Comparison of ENCODE assay signal across 8 cellular contexts in the genomic region with DNA sequence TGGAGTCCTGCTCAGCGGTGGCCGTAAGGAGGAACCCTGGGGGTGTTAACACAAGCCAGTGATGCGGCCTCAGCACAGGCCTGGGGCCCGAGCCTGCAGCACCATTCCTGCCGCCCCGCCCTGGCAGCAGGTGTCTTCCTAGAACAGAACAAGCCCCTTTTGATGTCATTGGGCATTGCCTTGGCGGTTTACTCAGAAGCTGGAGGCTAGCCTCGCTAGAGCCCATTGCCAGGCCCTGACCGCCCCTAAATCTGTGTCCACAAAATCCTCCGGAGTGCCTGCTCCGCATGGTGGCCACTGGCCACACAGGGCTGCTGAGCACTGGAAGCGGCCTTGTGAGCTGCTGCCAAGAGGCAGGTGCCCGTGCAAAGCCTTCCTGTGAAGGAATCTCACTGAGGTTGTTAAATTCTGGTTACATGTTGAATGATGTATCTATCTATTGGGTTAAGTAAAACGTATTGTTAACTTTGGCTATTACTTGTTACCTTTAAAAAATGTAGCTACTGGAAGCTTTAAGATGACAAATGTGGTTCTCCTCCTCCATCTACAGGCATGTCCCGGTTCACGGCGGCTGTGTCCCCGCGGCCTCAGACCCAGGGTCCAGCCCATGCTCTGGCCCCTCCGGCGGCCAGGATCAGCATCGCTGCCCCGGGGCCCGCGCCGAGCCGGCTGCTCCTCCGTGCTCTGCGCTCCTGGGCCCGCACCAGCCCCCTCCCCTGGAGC. TPM values are rescaled to one million over a fixed set of nuclear protein-coding genes. Genes with fewer than 3 reads are reported as not detected.
DNase-seq lines count a peak whose midpoint lies in the region; ATAC-seq and TF ChIP-seq lines count a peak whose summit lies in the region.

No MANE protein-coding gene starts in this region.

- no peak overlapping the region for H2BK120ac ChIP-seq in mesendoderm (ENCODE audit: low read depth, low read length)

- H3K4me2 ChIP-seq in mesendoderm (ENCODE audit: low read length) = peak overlapping the region; percentile 70

- POLR2A ChIA-PET in A673 (lab: Charles Lee; ENCODE audit: low non-redundant PET) = no interaction called here

- TF ChIP-seq POLR2A in NB4 (IDR thresholded peaks at IDR 0.05; ENCODE audit: extremely low read depth, insufficient read length) = no peak

- peak overlapping the region; percentile 67 for H3K4me3 ChIP-seq in A673 (ENCODE audit: low read depth, low read length, poor library complexity, severe bottlenecking)
- H3K4me3 ChIP-seq in NB4 (ENCODE audit: low read depth, low read length) = peak overlapping the region; percentile 88
- H3K4me3 ChIP-seq in mesendoderm (ENCODE audit: low read length) = peak overlapping the region; percentile 49
- H3K4me3 ChIP-seq in upper lobe of right lung = peak overlapping the region; percentile 80

- H3K9me3 ChIP-seq in A673 (ENCODE audit: low read depth, low read length, poor library complexity, severe bottlenecking) (peaks cover 4% of the 10 kb centered on the region), upper lobe of right lung (no peaks in the 10 kb centered on the region)

- H3K36me3 ChIP-seq in A673 (ENCODE audit: insufficient read depth, low read length, poor library complexity, severe bottlenecking) (no peaks in the 10 kb centered on the region), mesendoderm (ENCODE audit: control insufficient read depth, insufficient read depth, low read length) (no peaks in the 10 kb centered on the region), upper lobe of right lung (no peaks in the 10 kb centered on the region)

- TF ChIP-seq CTCF in A673 (conservative IDR thresholded peaks at IDR 0.05; ENCODE audit: low read depth, low read length) (no peak), NB4 (IDR thresholded peaks at IDR 0.05; ENCODE audit: low read depth, low read length) (no peak), upper lobe of right lung (IDR thresholded peaks at IDR 0.05) (no peak)

- intact Hi-C loops in A673 (cut with micrococcal nuclease; ENCODE audit: unreplicated experiment) = no loop called here
- intact Hi-C loops in upper lobe of right lung (cut with DNase I) = no loop called here

- H3K4ac ChIP-seq in mesendoderm (ENCODE audit: low read depth, low read length) = peak overlapping the region; percentile 50

- peak overlapping the region; percentile 29 for H3K18ac ChIP-seq in mesendoderm (ENCODE audit: low read length)

- H2AK5ac ChIP-seq in mesendoderm (ENCODE audit: low read length) = no peak overlapping the region

- H3K27me3 ChIP-seq in A673 (replicated peaks; ENCODE audit: insufficient read depth, low read depth, low read length, poor library complexity) (no peaks in the 10 kb centered on the region), mesendoderm (ENCODE audit: insufficient read depth, low read length, poor library complexity) (no peaks in the 10 kb centered on the region), upper lobe of right lung (no peaks in the 10 kb centered on the region)

- DNase-seq in A673 (ENCODE audit: low spot score) = no peak
- peak; percentile 60 for DNase-seq in NB4 (ENCODE audit: low read depth)
- DNase-seq in mesendoderm = no peak
- DNase-seq in upper lobe of right lung = peak; percentile 64
- no peak for DNase-seq in stimulated activated CD4-positive, alpha-beta T cell treated with anti-CD3 and anti-CD28 coated beads, Interleukin-4, amount 100 ng/mL, for 1 hour

- H4K5ac ChIP-seq in mesendoderm (ENCODE audit: low read length) = no peak overlapping the region

- CTCF ChIA-PET in A673 (lab: Charles Lee) = interaction anchor here (0.6 kb wide), 1 partner anchor 135 kb away, joined by 7 read pairs; no protein-coding TSS in a partner anchor

- peak overlapping the region; percentile 94 for H3K56ac ChIP-seq in mesendoderm (ENCODE audit: low read length)

- peak overlapping the region; percentile 83 for H3K9ac ChIP-seq in mesendoderm (ENCODE audit: low read length)

- no peak overlapping the region for H3K23ac ChIP-seq in mesendoderm (ENCODE audit: low read length)

- H3K4me1 ChIP-seq in A673 (ENCODE audit: insufficient read depth, low read length, poor library complexity, severe bottlenecking) (peaks cover 4% of the 10 kb centered on the region), mesendoderm (ENCODE audit: control insufficient read depth, low read depth, low read length) (peaks cover 3% of the 10 kb centered on the region), upper lobe of right lung (peaks cover 31% of the 10 kb centered on the region)

- H3K79me1 ChIP-seq in mesendoderm (ENCODE audit: low read length) = peaks cover 6% of the 10 kb centered on the region

- ATAC-seq in GM19351 (IDR thresholded peaks at IDR 0.05; ENCODE audit: unreplicated experiment) = peak; percentile 2
- peak; percentile 0 for ATAC-seq in upper lobe of right lung
- ATAC-seq in HG03280 (IDR thresholded peaks at IDR 0.05; ENCODE audit: unreplicated experiment) = no peak

- H4K8ac ChIP-seq in mesendoderm (ENCODE audit: low read depth, low read length) = no peak overlapping the region

- no peak overlapping the region for H2BK15ac ChIP-seq in mesendoderm (replicated peaks; ENCODE audit: low read depth)

- H3K79me2 ChIP-seq in mesendoderm (ENCODE audit: control insufficient read depth, insufficient read depth, low read length) = no peaks in the 10 kb centered on the region

- BruUV-seq in A673 (replicated peaks; lab: Mats Ljungman, UMichigan) = TSS peak; percentile 47

- no CpG with 5 or more reads among the region's 30 CpGs for WGBS in mesendoderm (ENCODE audit: extremely low coverage, insufficient coverage, low lambda C conversion rate)

- H3K27ac ChIP-seq in A673 (ENCODE audit: low read depth, low read length, poor library complexity, severe bottlenecking) (peak overlapping the region; percentile 85), cingulate gyrus (ENCODE audit: low read depth, low read length) (peak overlapping the region; percentile 79), mesendoderm (ENCODE audit: low read depth, low read length) (no peak overlapping the region), upper lobe of right lung (peak overlapping the region; percentile 82)

- H2BK5ac ChIP-seq in mesendoderm (ENCODE audit: low read length) = no peak overlapping the region

RNA-seq across cellular contexts. Expression of gene INPP5A, which starts 1.2 kb away (rescaled TPM):
- total RNA-seq in A673 (2021) (21.2 and 21.8 TPM in 2 replicates), upper lobe of right lung (38.3 TPM)
- polyA plus RNA-seq in mesendoderm (2013, experiment 1 of 2) = 17.5 TPM
- 18.1 TPM for polyA plus RNA-seq in mesendoderm (2013, experiment 2 of 2)

Comparison
In these comparisons a context has a peak if more than half of its experiments do, and no peak if none do; other contexts are left out.
1. DNase-seq: peak in NB4 (single experiment) and upper lobe of right lung (single experiment); none in A673 (single experiment), mesendoderm (single experiment) and stimulated activated CD4-positive, alpha-beta T cell treated with anti-CD3 and anti-CD28 coated beads, Interleukin-4, amount 100 ng/mL, for 1 hour (single experiment).
2. Peak in every context shown above with its lines, with median percentiles within 50 percentile points of each other: H3K4me3 ChIP-seq.